29 cellular contexts compared by ENCODE assay signal in the genomic region with DNA sequence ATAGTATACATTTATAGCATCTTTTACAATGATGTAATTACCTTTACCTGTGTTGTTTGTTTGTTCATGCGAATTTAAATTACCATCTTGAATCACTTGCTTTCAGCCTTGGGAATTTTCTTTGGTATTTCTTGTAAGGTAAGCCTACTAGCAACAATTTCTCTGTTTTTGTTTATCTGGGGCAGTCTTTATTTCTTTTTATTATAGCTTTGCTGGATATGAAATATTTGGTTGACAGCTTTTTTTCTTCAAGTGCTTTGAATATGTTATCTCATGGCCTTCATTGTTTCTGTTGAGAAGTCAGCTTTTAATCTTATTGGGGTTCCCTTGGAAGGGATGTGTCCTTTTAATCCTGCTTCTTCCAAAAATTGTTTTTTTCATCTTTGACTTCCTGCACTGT.
"Had no signal": no experiment of that assay in that cellular context is flagged by ENCODE, and none has a peak within 500 bp of the region (broad histone marks: within the 10 kb centered on the region; RNA-seq: fewer than 3 reads in every experiment).

No MANE protein-coding gene starts in this region.

- DNase-seq: activated effector memory CD4-positive, alpha-beta T cell treated with anti-CD3 and anti-CD28 coated beads, Interleukin-2, amount 50 U/mL, for 16 hours; activated effector memory CD4-positive, alpha-beta T cell treated with Interleukin-2 at 50 U/mL for 16 hours; activated gamma-delta T cell; activated gamma-delta T cell treated with Interleukin-2 at 50 U/mL for 16 hours; activated naive CD4-positive, alpha-beta T cell; activated naive CD4-positive, alpha-beta T cell treated with anti-CD3 and anti-CD28 coated beads for 36 hours; activated naive CD4-positive, alpha-beta T cell treated with anti-CD3 and anti-CD28 coated beads, Interleukin-2, amount 10 ng/mL, durations not matched to agents 7 days and 5 days; activated naive CD4-positive, alpha-beta T cell treated with anti-CD3 and anti-CD28 coated beads, Interleukin-2, amount 50 U/mL, for 16 hours; activated naive CD4-positive, alpha-beta T cell treated with Interleukin-2 at 50 U/mL for 16 hours; activated naive CD8-positive, alpha-beta T cell treated with anti-CD3 and anti-CD28 coated beads for 36 hours; activated naive CD8-positive, alpha-beta T cell treated with anti-CD3 and anti-CD28 coated beads, Interleukin-2, amount 10 ng/mL, durations not matched to agents 7 days and 5 days; activated naive CD8-positive, alpha-beta T cell treated with anti-CD3 and anti-CD28 coated beads, Interleukin-2, amount 50 U/mL, for 24 hours; activated T-cell treated with anti-CD3 and anti-CD28 coated beads, Interleukin-2, amount 50 U/mL, for 24 hours; activated T-cell treated with anti-CD3 and anti-CD28 coated beads, Interleukin-2, amount 50 U/mL, for 4 hours; activated T-cell treated with anti-CD3 and anti-CD28 coated beads, Interleukin-2, amount 50 U/mL, for 48 hours; activated T-cell treated with anti-CD3 and anti-CD28 coated beads, Interleukin-2, amount 50 U/mL, for 72 hours; adrenal gland; amniotic stem cell; amygdala; anterior cingulate cortex; aorta; body of pancreas; brain microvascular endothelial cell; caudate nucleus; central memory CD4-positive, alpha-beta T cell; cerebellar nuclear complex had no signal

- H3K9me3 ChIP-seq: adrenal gland, body of pancreas had no signal

- H3K27ac ChIP-seq: adrenal gland, ascending aorta, body of pancreas, brain microvascular endothelial cell, breast epithelium, cardiac muscle cell had no signal

- H3K36me3 ChIP-seq: adrenal gland, ascending aorta, brain microvascular endothelial cell, breast epithelium, cardiac muscle cell had no signal

- H3K4me3 ChIP-seq: adrenal gland, ascending aorta, body of pancreas, breast epithelium, cardiac muscle cell had no signal

- H3K4me1 ChIP-seq: adrenal gland, ascending aorta, body of pancreas, breast epithelium had no signal
